Comparison of ENCODE assay signal across 17 cellular contexts in genomic region chr18:45723921-45724320, GRCh38. TPM values are rescaled to one million over a fixed set of nuclear protein-coding genes. Genes with fewer than 3 reads are reported as not detected.
A peak's percentile ranks its signal among the peaks of the same experiment; 100 is the strongest.
DNase-seq lines count a peak whose midpoint lies in the region; ATAC-seq, FAIRE-seq and TF ChIP-seq lines count a peak whose summit lies in the region.
"Had no signal": no experiment of that assay in that cellular context is flagged by ENCODE, and none has a peak within 500 bp of the region (broad histone marks: within the 10 kb centered on the region; RNA-seq: fewer than 3 reads in every experiment).

Gene SLC14A1, plus strand, starts transcription at chr18:45724181. Its CDS starts 6,140 bp downstream, at chr18:45730321.

- H3K79me2 ChIP-seq in keratinocyte (ENCODE audit: control insufficient read depth, insufficient read depth, low read length) = no peaks in the 10 kb centered on the region

- no peak within 1 kb of the TSS for H3K4me2 ChIP-seq in keratinocyte (ENCODE audit: control insufficient read depth, extremely low read depth, insufficient read depth, low read depth, low read length)

- no peaks in the 10 kb centered on the region for H3K36me3 ChIP-seq in keratinocyte (ENCODE audit: control insufficient read depth in 2 of 2, extremely low read depth in 1 of 2, insufficient read depth in 2 of 2, low read length in 2 of 2)
- no peaks in the 10 kb centered on the region for H3K36me3 ChIP-seq in uterus
- H3K36me3 ChIP-seq: sigmoid colon had no signal

- TF ChIP-seq CTCF in coronary artery (IDR thresholded peaks at IDR 0.05) = no peak
- TF ChIP-seq CTCF in keratinocyte (optimal IDR thresholded peaks at IDR 0.05 in 1 of 3, IDR thresholded peaks at IDR 0.05 in 1 of 3, conservative IDR thresholded peaks at IDR 0.05 in 1 of 3; ENCODE audit: extremely low read depth in 1 of 3, insufficient read depth in 2 of 3, low read length in 3 of 3) = no peak
- no peak for TF ChIP-seq CTCF in uterus (IDR thresholded peaks at IDR 0.05)

- FAIRE-seq in keratinocyte (lab: Jason Lieb, UNC) = no peak

- no peaks in the 10 kb centered on the region for H3K9me3 ChIP-seq in keratinocyte (ENCODE audit: control insufficient read depth, low read depth, low read length)
- H3K9me3 ChIP-seq in uterus = no peaks in the 10 kb centered on the region
- H3K9me3 ChIP-seq: sigmoid colon had no signal

- peak within 1 kb of the TSS; percentile 66 for H2AFZ ChIP-seq in keratinocyte (ENCODE audit: control insufficient read depth, low read length)

- no peaks in the 10 kb centered on the region for H4K20me1 ChIP-seq in keratinocyte (ENCODE audit: control insufficient read depth, extremely low read depth, insufficient read depth, low read length)

- no peak for ATAC-seq in Right ventricle myocardium superior (ENCODE audit: poor library complexity)
- no peak for ATAC-seq in left cardiac atrium
- ATAC-seq in HG03520 (IDR thresholded peaks at IDR 0.05; ENCODE audit: unreplicated experiment) = no peak
- ATAC-seq: PC-3 had no signal

- intact Hi-C loops in Right ventricle myocardium superior (cut with DNase I) = loop anchor here (2.0 kb wide), 1 partner anchor 115 kb away; no protein-coding TSS in a partner anchor
- intact Hi-C loops in left cardiac atrium (cut with DNase I) = loop anchor here (2.0 to 10.0 kb wide), 2 partner anchors 111 to 115 kb away; no protein-coding TSS in a partner anchor
- intact Hi-C loops in uterus (cut with DNase I; ENCODE audit: low total_unique reads) = no loop called here

- DNase-seq in Right ventricle myocardium superior (no peak), left cardiac atrium (no peak), coronary artery (ENCODE audit: low spot score) (no peak), keratinocyte (ENCODE audit: low read depth, low spot score) (no peak), uterus (no peak), T-helper 1 cell (no peak)
- DNase-seq in stimulated activated naive CD4-positive, alpha-beta T cell (lab: John Stamatoyannopoulos, UW) = no peak
- DNase-seq: activated CD4-positive, CD25-positive, alpha-beta regulatory T cell; activated gamma-delta T cell; CD8-positive, alpha-beta memory T cell; NCI-H510A treated with DMSO at 0.1 percent for 48 hours; PC-3; sigmoid colon; stimulated activated CD4-positive, alpha-beta T cell treated with anti-CD3 and anti-CD28 coated beads, Interleukin-4, amount 100 ng/mL, for 4 hours; trophoblast cell had no signal

- no peak within 1 kb of the TSS for H3K9ac ChIP-seq in keratinocyte (ENCODE audit: control insufficient read depth, extremely low read depth, insufficient read depth, low read length)

- H3K4me3 ChIP-seq in coronary artery = peak within 1 kb of the TSS; percentile 52
- H3K4me3 ChIP-seq in keratinocyte (ENCODE audit: control insufficient read depth in 2 of 3, extremely low read depth in 1 of 3, insufficient read depth in 2 of 3, low read depth in 1 of 3, low read length in 3 of 3) = no peak within 1 kb of the TSS
- H3K4me3 ChIP-seq in uterus = no peak within 1 kb of the TSS
- H3K4me3 ChIP-seq: sigmoid colon had no signal

- dilution Hi-C loops in keratinocyte (cut with MboI; ENCODE audit: extremely low pct_ligation_motif_present, low sequenced_read_pairs) = no loop called here

- H3K27ac ChIP-seq in coronary artery = peak within 1 kb of the TSS; percentile 24 to 57
- H3K27ac ChIP-seq in keratinocyte (ENCODE audit: control insufficient read depth, insufficient read depth, low read length) = no peak within 1 kb of the TSS
- H3K27ac ChIP-seq in uterus = no peak within 1 kb of the TSS
- H3K27ac ChIP-seq: sigmoid colon had no signal

- no peaks in the 10 kb centered on the region for H3K9me1 ChIP-seq in keratinocyte (ENCODE audit: control insufficient read depth, extremely low read depth, insufficient read depth, low read length)

- H3K4me1 ChIP-seq in keratinocyte (ENCODE audit: control insufficient read depth, extremely low read depth, insufficient read depth, low read length) (no peaks in the 10 kb centered on the region), uterus (no peaks in the 10 kb centered on the region)
- H3K4me1 ChIP-seq: sigmoid colon had no signal

- no peak for TF ChIP-seq POLR2A in uterus (IDR thresholded peaks at IDR 0.05)

- H3K27me3 ChIP-seq in keratinocyte (ENCODE audit: control insufficient read depth, extremely low read depth, insufficient read depth, low read length) (no peaks in the 10 kb centered on the region), uterus (no peaks in the 10 kb centered on the region)

RNA-seq across cellular contexts. Expression of gene SLC14A1, which starts in this region (rescaled TPM):
- total RNA-seq in Right ventricle myocardium superior = 32.8 TPM
- total RNA-seq in left cardiac atrium = 10 to 100 TPM in 1 of 2 donors, 1 to 10 TPM in 1; 9.7 to 11.2 TPM
- polyA plus RNA-seq in keratinocyte = 0.06 to 0.23 TPM in 2 of 3 replicates, not detected in the other
- polyA plus RNA-seq in keratinocyte (2011; ENCODE audit: low read depth) = 0.41 TPM
- not detected in 2 replicates for polyA plus RNA-seq in keratinocyte (2011; cell fraction: cytosol; rRNA removed)
- 0.33 TPM in 1 of 2 replicates, not detected in the other for polyA plus RNA-seq in keratinocyte (2011; cell fraction: nucleus; rRNA removed)
- 0.18 TPM in 1 of 2 replicates, not detected in the other for polyA plus RNA-seq in keratinocyte (2012; ENCODE audit: low replicate concordance)
- polyA minus RNA-seq in keratinocyte = not detected in 3 replicates
- polyA minus RNA-seq in keratinocyte (2011; cell fraction: cytosol; rRNA and poly(A)+ RNA removed) = not detected
- not detected in 2 replicates for polyA minus RNA-seq in keratinocyte (2011; cell fraction: nucleus; rRNA and poly(A)+ RNA removed)
- total RNA-seq in uterus = 10 to 100 TPM in 1 of 4 donors, under 1 TPM in 1, not detected in 2; 0.95 to 26.0 TPM
- total RNA-seq: lung microvascular endothelial cell had no signal

Comparison
In these comparisons a context has a peak if more than half of its experiments do, and no peak if none do; other contexts are left out.
1. H3K27ac ChIP-seq: peak in coronary artery (2 of 2); none in keratinocyte (single experiment) and uterus (0 of 2).